Comparison of ENCODE assay signal across 1 cellular context in the genomic region with DNA sequence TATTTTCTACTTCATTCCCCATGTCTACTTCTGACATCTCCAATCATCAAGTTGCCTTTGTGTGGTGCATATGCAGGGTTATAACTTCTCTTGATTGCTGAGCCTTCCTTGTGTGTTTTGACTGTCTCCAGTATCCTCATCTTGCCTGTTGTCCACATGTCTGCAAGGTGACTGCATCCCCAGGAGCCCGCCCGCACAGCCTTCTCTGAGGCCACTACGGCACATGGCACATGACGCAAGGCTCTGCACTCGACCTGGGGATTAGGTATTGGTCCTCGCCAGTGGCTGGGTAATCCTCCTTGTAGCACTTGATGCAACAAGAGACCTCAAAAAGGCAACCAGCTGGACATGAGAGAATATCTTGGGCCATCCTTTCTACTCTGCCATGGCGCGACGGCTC.
TF ChIP-seq lines count a peak whose summit lies in the region.

No MANE protein-coding gene starts in this region.

TF ChIP-seq in GM23338, 12 proteins besides CTCF, POLR2A, EP300 and RAD21 (continued from another document):
- TF ChIP-seq CREB1 (CRISPR knock-in tag; IDR thresholded peaks at IDR 0.05; ENCODE audit: low read depth) = no peak
